Comparison of ENCODE assay signal across 26 cellular contexts in genomic region chr6:106764353-106764980, GRCh38.
"Had no signal": no experiment of that assay in that cellular context is flagged by ENCODE, and none has a peak within 500 bp of the region (broad histone marks: within the 10 kb centered on the region; RNA-seq: fewer than 3 reads in every experiment).

No MANE protein-coding gene starts in this region.

- H3K4me3 ChIP-seq: tibial nerve had no signal

- H3K4me1 ChIP-seq: tibial nerve had no signal

- H3K27me3 ChIP-seq: brain microvascular endothelial cell, tibial nerve had no signal

- H3K27ac ChIP-seq: brain microvascular endothelial cell, tibial nerve had no signal

- H3K36me3 ChIP-seq: brain microvascular endothelial cell, tibial nerve had no signal

- FAIRE-seq: colon, urothelium cell line had no signal

- ATAC-seq: activated CD8-positive, alpha-beta T cell treated with anti-CD3 and anti-CD28 coated beads, Interleukin-2, amount 10 ng/mL, durations not matched to agents 7 days and 5 days; activated naive CD8-positive, alpha-beta T cell treated with anti-CD3 and anti-CD28 coated beads, Interleukin-2, amount 50 U/mL, for 24 hours; activated T-cell treated with anti-CD3 and anti-CD28 coated beads, Interleukin-2, amount 50 U/mL, for 4 hours; stimulated activated naive CD8-positive, alpha-beta T cell treated with anti-CD3 and anti-CD28 coated beads, Interleukin-15, Interleukin-2, amounts not matched to agents 100 U/mL and 50 U/mL, for 24 hours had no signal

- DNase-seq: activated CD4-positive, alpha-beta T cell treated with anti-CD3 and anti-CD28 coated beads for 48 hours; activated CD4-positive, CD25-positive, alpha-beta regulatory T cell; activated CD8-positive, alpha-beta memory T cell treated with anti-CD3 and anti-CD28 coated beads, Interleukin-2, amount 50 U/mL, for 4 hours; activated CD8-positive, alpha-beta T cell treated with anti-CD3 and anti-CD28 coated beads, Interleukin-2, amount 10 ng/mL, durations not matched to agents 7 days and 5 days; activated naive CD4-positive, alpha-beta T cell treated with anti-CD3 and anti-CD28 coated beads for 36 hours; activated naive CD8-positive, alpha-beta T cell treated with anti-CD3 and anti-CD28 coated beads, Interleukin-2, amount 50 U/mL, for 24 hours; activated T-cell treated with anti-CD3 and anti-CD28 coated beads, Interleukin-2, amount 50 U/mL, for 4 hours; anterior cingulate cortex; brain microvascular endothelial cell; central memory CD4-positive, alpha-beta T cell; endodermal cell; foreskin melanocyte; glutamatergic neuron; hypothalamus; islet precursor cell; mammary epithelial cell; midbrain; nephron progenitor cell; nucleus accumbens; stimulated activated CD4-positive, alpha-beta T cell treated with anti-CD3 and anti-CD28 coated beads, Interleukin-12 subunit alpha, Interleukin-12 subunit beta, amount 100 ng/mL, for 4 hours; stimulated activated CD4-positive, alpha-beta T cell treated with anti-CD3 and anti-CD28 coated beads, Interleukin-1b, Interleukin-23, amount 100 ng/mL, for 48 hours; stimulated activated naive CD8-positive, alpha-beta T cell treated with anti-CD3 and anti-CD28 coated beads, Interleukin-15, Interleukin-2, amounts not matched to agents 100 U/mL and 50 U/mL, for 24 hours; T-helper 2 cell had no signal
